8 cellular contexts compared by ENCODE assay signal in the genomic region with DNA sequence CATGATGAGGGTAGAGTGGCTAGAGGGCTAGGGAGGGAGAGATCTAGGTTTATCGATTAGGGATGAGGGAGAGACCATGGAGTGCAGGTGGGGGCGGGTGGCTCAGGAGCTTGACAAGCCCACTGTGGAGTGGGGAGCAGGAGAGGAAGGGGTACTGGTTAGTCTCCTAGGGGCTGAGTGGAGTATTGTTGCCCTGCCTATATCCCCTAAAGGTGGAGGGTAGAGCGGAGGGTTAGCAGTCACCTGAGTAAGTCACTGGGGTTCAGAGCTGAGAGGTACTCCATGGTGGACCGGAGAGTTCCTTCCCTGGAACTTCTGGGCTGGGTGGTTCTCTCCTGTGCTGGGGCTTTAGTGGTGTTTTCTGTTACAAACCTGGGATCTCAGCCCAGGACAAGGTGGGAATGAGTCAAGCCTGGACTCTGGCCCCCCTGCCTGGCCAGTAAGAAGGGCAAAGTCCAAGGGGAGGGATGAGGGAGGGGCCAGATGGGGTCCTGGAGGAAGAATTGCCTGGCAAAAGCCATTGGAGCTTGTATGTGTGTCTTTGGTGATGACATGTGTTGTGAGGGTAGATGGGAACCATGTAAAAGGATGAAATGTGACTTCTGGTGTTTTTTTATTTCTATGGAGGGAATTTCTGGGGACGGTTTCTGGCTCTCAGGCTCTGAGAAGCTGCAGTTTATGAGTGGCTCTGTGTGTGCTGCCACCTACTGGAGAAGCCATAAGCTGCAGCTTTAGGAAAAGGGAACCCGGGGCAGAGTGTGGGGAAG. TPM values are rescaled to one million over a fixed set of nuclear protein-coding genes. Genes with fewer than 3 reads are reported as not detected.
A peak's percentile ranks its signal among the peaks of the same experiment; 100 is the strongest.
DNase-seq lines count a peak whose midpoint lies in the region; ATAC-seq, FAIRE-seq and TF ChIP-seq lines count a peak whose summit lies in the region.

A gene with protein sequence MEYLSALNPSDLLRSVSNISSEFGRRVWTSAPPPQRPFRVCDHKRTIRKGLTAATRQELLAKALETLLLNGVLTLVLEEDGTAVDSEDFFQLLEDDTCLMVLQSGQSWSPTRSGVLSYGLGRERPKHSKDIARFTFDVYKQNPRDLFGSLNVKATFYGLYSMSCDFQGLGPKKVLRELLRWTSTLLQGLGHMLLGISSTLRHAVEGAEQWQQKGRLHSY (minus strand): TSS at position 403 of the 767 bp plus-strand sequence. CDS start 119 bp downstream, at position 284.

- FAIRE-seq in urothelium cell line (lab: Jason Lieb, UNC): no peak

- H3K27me3 ChIP-seq in OCI-LY1 (ENCODE audit: insufficient read depth, low read length): no peaks in the 10 kb centered on the region
- no peaks in the 10 kb centered on the region for H3K27me3 ChIP-seq in naive thymus-derived CD4-positive, alpha-beta T cell (ENCODE audit: control insufficient read depth in 2 of 2, insufficient read depth in 2 of 2, low read length in 2 of 2)

- ATAC-seq in HG02610 (IDR thresholded peaks at IDR 0.05; ENCODE audit: unreplicated experiment) (peak; percentile 29), HG03097 (IDR thresholded peaks at IDR 0.05; ENCODE audit: low FRiP score, unreplicated experiment) (no peak)
- ATAC-seq in activated T-cell treated with anti-CD3 and anti-CD28 coated beads, Interleukin-2, amount 50 U/mL, for 4 hours: peak in 1 of 2 donors; percentile 28
- ATAC-seq in naive thymus-derived CD4-positive, alpha-beta T cell: peak; percentile 53

- POLR2A ChIA-PET in naive thymus-derived CD4-positive, alpha-beta T cell (lab: Charles Lee): interaction anchor here (0.5 to 8.8 kb wide), 13 partner anchors 8 to 300 kb away, joined by 3 to 79 read pairs (median 4); a partner anchor contains a TSS

- no peaks in the 10 kb centered on the region for H4K20me1 ChIP-seq in OCI-LY1 (ENCODE audit: insufficient read depth, low read length)

- H3K36me3 Mint-ChIP-seq in activated T-cell treated with anti-CD3 and anti-CD28 coated beads, Interleukin-2, amount 50 U/mL, for 4 hours (ENCODE audit: insufficient read depth): peaks cover 43% of the 10 kb centered on the region
- H3K36me3 Mint-ChIP-seq in naive thymus-derived CD4-positive, alpha-beta T cell: peaks cover 6 to 39% (median 19%) of the 10 kb centered on the region in 5 donors

- H3K9me3 Mint-ChIP-seq in activated T-cell treated with anti-CD3 and anti-CD28 coated beads, Interleukin-2, amount 50 U/mL, for 4 hours: no peaks in the 10 kb centered on the region
- H3K9me3 Mint-ChIP-seq in naive thymus-derived CD4-positive, alpha-beta T cell: peaks cover 0 to 2% (median 0%) of the 10 kb centered on the region in 11 donors

- no peaks in the 10 kb centered on the region for H3K9me2 ChIP-seq in OCI-LY1 (ENCODE audit: low read depth, low read length)

- DNase-seq in Caki2 (ENCODE audit: low read depth) (peak; percentile 74), epithelial cell of proximal tubule (ENCODE audit: low read depth) (no peak), urothelium cell line (ENCODE audit: low spot score) (peak; percentile 73)
- peak; percentile 50 for DNase-seq in activated T-cell treated with anti-CD3 and anti-CD28 coated beads, Interleukin-2, amount 50 U/mL, for 4 hours
- peak in 8 of 9 donors; percentile 25 to 61 (median 54) for DNase-seq in naive thymus-derived CD4-positive, alpha-beta T cell

- intact Hi-C loops in naive thymus-derived CD4-positive, alpha-beta T cell (cut with micrococcal nuclease): loop anchor here (1.0 kb wide), 6 partner anchors 8 to 146 kb away; a partner anchor contains a TSS

- no peaks in the 10 kb centered on the region for H3F3A ChIP-seq in OCI-LY1 (ENCODE audit: insufficient read depth, low read length)

- H3K36me3 ChIP-seq in OCI-LY1 (ENCODE audit: insufficient read depth, low read length): peaks cover 61% of the 10 kb centered on the region
- H3K36me3 ChIP-seq in naive thymus-derived CD4-positive, alpha-beta T cell (ENCODE audit: control insufficient read depth in 2 of 3, insufficient read depth in 3 of 3, low read length in 3 of 3): peaks cover 17 to 51% (median 30%) of the 10 kb centered on the region in 3 experiments

- no peak within 1 kb of the TSS for H2AFZ ChIP-seq in OCI-LY1 (ENCODE audit: low read length)

- no peak within 1 kb of the TSS for H3K4me2 ChIP-seq in OCI-LY1 (ENCODE audit: low read length)

- H3K27ac ChIP-seq in OCI-LY1 (ENCODE audit: low read depth, low read length, poor library complexity, severe bottlenecking): no peak within 1 kb of the TSS
- no peak within 1 kb of the TSS for H3K27ac ChIP-seq in naive thymus-derived CD4-positive, alpha-beta T cell (ENCODE audit: low read depth, low read length)

- in situ Hi-C loops in Caki2 (cut with HindIII; ENCODE audit: low pct_unique_long_range_greater_than_20kb, low sequenced_read_pairs): no loop called here

- H3K4me3 ChIP-seq in OCI-LY1 (ENCODE audit: low read depth, low read length, poor library complexity, severe bottlenecking) (no peak within 1 kb of the TSS), epithelial cell of proximal tubule (ENCODE audit: low read depth, low read length) (peak within 1 kb of the TSS; percentile 30)
- no peak within 1 kb of the TSS for H3K4me3 ChIP-seq in naive thymus-derived CD4-positive, alpha-beta T cell (ENCODE audit: low read length)

- H3K79me2 ChIP-seq in OCI-LY1 (ENCODE audit: insufficient read depth, low read length): no peaks in the 10 kb centered on the region

- H3K9ac ChIP-seq in OCI-LY1 (ENCODE audit: low read length): no peak within 1 kb of the TSS

- H3K9me3 ChIP-seq in OCI-LY1 (ENCODE audit: low read length): no peaks in the 10 kb centered on the region
- no peaks in the 10 kb centered on the region for H3K9me3 ChIP-seq in naive thymus-derived CD4-positive, alpha-beta T cell (ENCODE audit: control insufficient read depth in 2 of 3, low read length in 3 of 3)

- H3K4me3 Mint-ChIP-seq in activated T-cell treated with anti-CD3 and anti-CD28 coated beads, Interleukin-2, amount 50 U/mL, for 4 hours: no peak within 1 kb of the TSS
- peak within 1 kb of the TSS in 8 of 10 donors; percentile 3 to 73 (median 44) for H3K4me3 Mint-ChIP-seq in naive thymus-derived CD4-positive, alpha-beta T cell

- CTCF ChIA-PET in naive thymus-derived CD4-positive, alpha-beta T cell (lab: Charles Lee): interaction anchor here (0.6 to 5.8 kb wide), 28 partner anchors 9 to 1710 kb away, joined by 3 to 47 read pairs (median 5); a partner anchor contains a TSS

- TF ChIP-seq CTCF in OCI-LY1 (IDR thresholded peaks at IDR 0.05; ENCODE audit: low read length) (peak; percentile 96), epithelial cell of proximal tubule (conservative IDR thresholded peaks at IDR 0.05; ENCODE audit: low read depth, low read length) (peak; percentile 98)

- no peaks in the 10 kb centered on the region for H3K27me3 Mint-ChIP-seq in activated T-cell treated with anti-CD3 and anti-CD28 coated beads, Interleukin-2, amount 50 U/mL, for 4 hours (ENCODE audit: low read depth)
- H3K27me3 Mint-ChIP-seq in naive thymus-derived CD4-positive, alpha-beta T cell: no peaks in the 10 kb centered on the region

- H3K27ac Mint-ChIP-seq in naive thymus-derived CD4-positive, alpha-beta T cell: peak within 1 kb of the TSS; percentile 15 to 90 (median 79)

- peaks cover 29% of the 10 kb centered on the region for H3K4me1 ChIP-seq in OCI-LY1 (ENCODE audit: insufficient read depth, low read length, severe bottlenecking)
- peaks cover 34 to 39% of the 10 kb centered on the region in 2 donors for H3K4me1 ChIP-seq in naive thymus-derived CD4-positive, alpha-beta T cell (ENCODE audit: control insufficient read depth in 2 of 2, insufficient read depth in 2 of 2, low read length in 2 of 2)

- H3K4me1 Mint-ChIP-seq in activated T-cell treated with anti-CD3 and anti-CD28 coated beads, Interleukin-2, amount 50 U/mL, for 4 hours (ENCODE audit: low read depth): peaks cover 48% of the 10 kb centered on the region
- H3K4me1 Mint-ChIP-seq in naive thymus-derived CD4-positive, alpha-beta T cell: peaks cover 29 to 48% (median 43%) of the 10 kb centered on the region in 7 donors

RNA-seq across cellular contexts. Expression of the gene that starts here (rescaled TPM):
- 1.0 and 6.8 TPM in 2 replicates for total RNA-seq in Caki2 (2014; rRNA removed; shearing (Covaris generic); ENCODE audit: low replicate concordance)
- total RNA-seq in activated T-cell treated with anti-CD3 and anti-CD28 coated beads, Interleukin-2, amount 50 U/mL, for 4 hours: 1 to 10 TPM; 6.5 to 7.3 (median 7.2) TPM
- total RNA-seq in epithelial cell of proximal tubule: 2.0 and 3.6 TPM in 2 replicates
- total RNA-seq in naive thymus-derived CD4-positive, alpha-beta T cell: 10 to 100 TPM; 16.4 to 31.5 (median 22.7) TPM
- 10 to 100 TPM; 18.7 to 19.3 TPM for polyA plus RNA-seq in naive thymus-derived CD4-positive, alpha-beta T cell
